Comparison of ENCODE assay signal across 1 cellular context in genomic region chr19:14529254-14530004, GRCh38.
A peak's percentile ranks its signal among the peaks of the same experiment; 100 is the strongest.
TF ChIP-seq lines count a peak whose summit lies in the region.

Gene TECR, plus strand, starts transcription at chr19:14529594. Its CDS starts 103 bp downstream, at chr19:14529697.

TF ChIP-seq in HepG2, 621 proteins besides CTCF, POLR2A, EP300 and RAD21 (continued from another document and continues in another):
- TF ChIP-seq HMGXB4 (CRISPR knock-in tag; IDR thresholded peaks at IDR 0.05; ENCODE audit: borderline replicate concordance in 1 of 2, low read depth in 1 of 2) (peak in 1 of 2 experiments; percentile 49; a peak in 3 of 4 replicates), ZNF431 (CRISPR knock-in tag; IDR thresholded peaks at IDR 0.05; ENCODE audit: borderline replicate concordance, low read depth) (no peak), NR3C1 (CRISPR knock-in tag; IDR thresholded peaks at IDR 0.05) (no peak), ZNF83 (CRISPR knock-in tag; IDR thresholded peaks at IDR 0.05; ENCODE audit: borderline replicate concordance) (no peak; the same call in 1 of the 2 replicates), ZNF337 (CRISPR knock-in tag; IDR thresholded peaks at IDR 0.05; ENCODE audit: borderline replicate concordance, low read depth) (0 out of 2 replicates have a peak, but pooled peaks have one; percentile 31), HOXA3 (CRISPR knock-in tag; IDR thresholded peaks at IDR 0.05) (no peak; the same call in 1 of the 2 replicates), DZIP1 (CRISPR knock-in tag; IDR thresholded peaks at IDR 0.05) (peak; percentile 45; the same call in 1 of the 2 replicates), ZBTB42 (CRISPR knock-in tag; IDR thresholded peaks at IDR 0.05) (no peak), SOX6 (IDR thresholded peaks at IDR 0.05) (no peak), SOX6 (CRISPR knock-in tag; IDR thresholded peaks at IDR 0.05) (peak; percentile 46; the same call in 1 of the 2 replicates), ZBTB43 (CRISPR knock-in tag; conservative IDR thresholded peaks at IDR 0.05) (no peak), ZNF468 (CRISPR knock-in tag; IDR thresholded peaks at IDR 0.05) (no peak), ZNF782 (CRISPR knock-in tag; IDR thresholded peaks at IDR 0.05; ENCODE audit: borderline replicate concordance) (no peak), ZNF776 (CRISPR knock-in tag; IDR thresholded peaks at IDR 0.05) (no peak), GRHL1 (CRISPR knock-in tag; conservative IDR thresholded peaks at IDR 0.05) (no peak), ERF (CRISPR knock-in tag; IDR thresholded peaks at IDR 0.05) (peak; percentile 86; the same call in 1 of the 2 replicates), ZBTB2 (CRISPR knock-in tag; IDR thresholded peaks at IDR 0.05; ENCODE audit: low read depth) (no peak), ZNF616 (CRISPR knock-in tag; IDR thresholded peaks at IDR 0.05; ENCODE audit: low read depth) (no peak), ZNF841 (CRISPR knock-in tag; IDR thresholded peaks at IDR 0.05; ENCODE audit: borderline replicate concordance) (no peak), MBD4 (IDR thresholded peaks at IDR 0.05; ENCODE audit: borderline replicate concordance, low read length) (no peak), RNF219 (CRISPR knock-in tag; IDR thresholded peaks at IDR 0.05) (no peak), KLF6 (CRISPR knock-in tag; IDR thresholded peaks at IDR 0.05) (no peak; the same call in 1 of the 2 replicates), HOXA9 (CRISPR knock-in tag; IDR thresholded peaks at IDR 0.05; ENCODE audit: borderline replicate concordance) (no peak), CBFB (CRISPR knock-in tag; IDR thresholded peaks at IDR 0.05) (peak; percentile 80), HBP1 (CRISPR knock-in tag; IDR thresholded peaks at IDR 0.05; ENCODE audit: low read depth) (no peak; the same call in 1 of the 2 replicates), ARID4A (CRISPR knock-in tag; IDR thresholded peaks at IDR 0.05; ENCODE audit: borderline replicate concordance) (peak; percentile 96), AGO2 (optimal IDR thresholded peaks at IDR 0.05; ENCODE audit: low read depth, low read length) (peak; percentile 74), ZSCAN30 (CRISPR knock-in tag; IDR thresholded peaks at IDR 0.05) (no peak), ZNF780A (CRISPR knock-in tag; IDR thresholded peaks at IDR 0.05) (peak; percentile 40; the same call in 1 of the 2 replicates), SIN3B (IDR thresholded peaks at IDR 0.05; ENCODE audit: low read length) (no peak), ZBTB34 (CRISPR knock-in tag; IDR thresholded peaks at IDR 0.05) (no peak), ZNF704 (CRISPR knock-in tag; IDR thresholded peaks at IDR 0.05; ENCODE audit: borderline replicate concordance) (0 out of 2 replicates have a peak, but pooled peaks have one; percentile 90), HNF4A (CRISPR knock-in tag; IDR thresholded peaks at IDR 0.05) (no peak), GPN1 (CRISPR knock-in tag; IDR thresholded peaks at IDR 0.05; ENCODE audit: borderline replicate concordance) (no peak), ZNF619 (CRISPR knock-in tag; IDR thresholded peaks at IDR 0.05) (peak; percentile 53; the same call in 1 of the 2 replicates), CBX5 (CRISPR knock-in tag; IDR thresholded peaks at IDR 0.05; ENCODE audit: borderline replicate concordance) (no peak; the same call in 1 of the 2 replicates)
